32 cellular contexts compared by ENCODE assay signal in the genomic region with DNA sequence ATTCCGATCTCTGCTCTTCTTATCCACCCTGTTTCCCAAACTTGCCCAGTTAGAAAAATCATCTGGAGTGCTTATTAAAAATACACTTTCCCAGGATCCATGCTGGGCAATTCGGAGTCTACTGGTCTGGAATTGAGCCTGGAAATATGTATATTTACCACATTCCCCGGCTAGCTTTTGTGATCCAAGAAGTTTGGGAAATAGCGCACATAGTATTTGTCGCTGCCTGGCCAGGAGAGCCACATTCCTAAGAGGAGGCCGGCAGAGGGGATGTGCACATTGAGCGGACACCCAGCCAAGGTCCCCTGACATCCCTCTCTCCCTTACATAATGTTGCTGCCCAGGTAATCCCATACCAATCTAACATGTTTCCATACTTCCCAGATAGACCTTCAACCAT.
"Had no signal": no experiment of that assay in that cellular context is flagged by ENCODE, and none has a peak within 500 bp of the region (broad histone marks: within the 10 kb centered on the region; RNA-seq: fewer than 3 reads in every experiment).

No MANE protein-coding gene starts in this region.

- H3K9me3 ChIP-seq: adrenal gland, body of pancreas had no signal

- H3K27ac ChIP-seq: adrenal gland, brain microvascular endothelial cell, breast epithelium, cardiac muscle cell had no signal

- H3K36me3 ChIP-seq: adrenal gland, brain microvascular endothelial cell, breast epithelium, cardiac muscle cell had no signal

- H3K27me3 ChIP-seq: adrenal gland, body of pancreas, breast epithelium, cardiac muscle cell had no signal

- H3K4me1 ChIP-seq: adrenal gland, breast epithelium had no signal

- ATAC-seq: activated CD8-positive, alpha-beta T cell treated with anti-CD3 and anti-CD28 coated beads for 36 hours; activated naive CD4-positive, alpha-beta T cell treated with anti-CD3 and anti-CD28 coated beads, Interleukin-2, amount 50 U/mL, for 72 hours; activated T-cell treated with anti-CD3 and anti-CD28 coated beads, Interleukin-2, amount 50 U/mL, for 4 hours; activated T-cell treated with anti-CD3 and anti-CD28 coated beads, Interleukin-2, amount 50 U/mL, for 72 hours; activated T-helper 17 cell treated with anti-CD3 and anti-CD28 coated beads, Interleukin-2, amount 50 U/mL, for 72 hours; body of pancreas had no signal

- DNase-seq: activated B cell treated with CpG ODN at 0.5 μM for 24 hours; activated CD4-positive, alpha-beta memory T cell treated with anti-CD3 and anti-CD28 coated beads for 36 hours; activated CD4-positive, alpha-beta T cell treated with anti-CD3 and anti-CD28 coated beads for 4 hours; activated CD4-positive, alpha-beta T cell treated with anti-CD3 and anti-CD28 coated beads, Interleukin-2, amount 10 ng/mL, durations not matched to agents 24 days and 14 days; activated CD4-positive, alpha-beta T cell treated with anti-CD3 and anti-CD28 coated beads, Interleukin-2, amount 50 U/mL, for 1 hour; activated CD4-positive, alpha-beta T cell treated with anti-CD3 and anti-CD28 coated beads, Interleukin-2, amount 50 U/mL, for 4 hours; activated CD4-positive, CD25-positive, alpha-beta regulatory T cell treated with anti-CD3 and anti-CD28 coated beads, Interleukin-2, amount 50 U/mL, for 72 hours; activated CD8-positive, alpha-beta memory T cell treated with anti-CD3 and anti-CD28 coated beads, Interleukin-2, amount 50 U/mL, for 4 hours; activated CD8-positive, alpha-beta T cell treated with anti-CD3 and anti-CD28 coated beads for 36 hours; activated effector memory CD4-positive, alpha-beta T cell treated with anti-CD3 and anti-CD28 coated beads, Interleukin-2, amount 50 U/mL, for 16 hours; activated gamma-delta T cell treated with Interleukin-2 at 50 U/mL for 16 hours; activated naive CD4-positive, alpha-beta T cell; activated naive CD4-positive, alpha-beta T cell treated with anti-CD3 and anti-CD28 coated beads for 36 hours; activated naive CD4-positive, alpha-beta T cell treated with anti-CD3 and anti-CD28 coated beads, Interleukin-2, amount 50 U/mL, for 16 hours; activated naive CD8-positive, alpha-beta T cell treated with anti-CD3 and anti-CD28 coated beads for 36 hours; activated T-cell treated with anti-CD3 and anti-CD28 coated beads for 4 hours; activated T-cell treated with anti-CD3 and anti-CD28 coated beads, Interleukin-2, amount 50 U/mL, for 1 hour; activated T-cell treated with anti-CD3 and anti-CD28 coated beads, Interleukin-2, amount 50 U/mL, for 4 hours; activated T-cell treated with anti-CD3 and anti-CD28 coated beads, Interleukin-2, amount 50 U/mL, for 72 hours; adrenal gland; amniotic stem cell; aorta; body of pancreas; brain microvascular endothelial cell; central memory CD4-positive, alpha-beta T cell; T-helper 1 cell; T-helper 2 cell; T-helper 9 cell had no signal

- H3K4me3 ChIP-seq: adrenal gland, body of pancreas, breast epithelium, cardiac muscle cell had no signal
